In genomic region chr13:33806470-33807248, GRCh38 we compare ENCODE assay signal across 1 cellular context.
TF ChIP-seq lines count a peak whose summit lies in the region.

No MANE protein-coding gene starts in this region.

TF ChIP-seq in GM12878, 131 proteins besides CTCF, POLR2A, EP300 and RAD21:
- TF ChIP-seq GABPA (IDR thresholded peaks at IDR 0.05; ENCODE audit: low read depth) (no peak), LARP7 (IDR thresholded peaks at IDR 0.05) (no peak), NRF1 (conservative IDR thresholded peaks at IDR 0.05; ENCODE audit: low read depth, low read length) (no peak), CBFB (IDR thresholded peaks at IDR 0.05; ENCODE audit: low read depth) (no peak), NR2F1 (conservative IDR thresholded peaks at IDR 0.05) (no peak), MAX (IDR thresholded peaks at IDR 0.05; ENCODE audit: low read depth, low read length) (no peak), BCL3 (IDR thresholded peaks at IDR 0.05; ENCODE audit: borderline replicate concordance, insufficient read depth, low read depth, low read length, poor library complexity, severe bottlenecking) (no peak), ASH2L (IDR thresholded peaks at IDR 0.05; ENCODE audit: borderline replicate concordance, low read depth) (no peak), ZNF592 (IDR thresholded peaks at IDR 0.05) (no peak), IRF4 (IDR thresholded peaks at IDR 0.05; ENCODE audit: low read depth, low read length) (no peak), ZBTB40 (IDR thresholded peaks at IDR 0.05; ENCODE audit: borderline replicate concordance) (no peak), CREB1 (IDR thresholded peaks at IDR 0.05; ENCODE audit: low read depth) (no peak)
